17 cellular contexts compared by ENCODE assay signal in the genomic region with DNA sequence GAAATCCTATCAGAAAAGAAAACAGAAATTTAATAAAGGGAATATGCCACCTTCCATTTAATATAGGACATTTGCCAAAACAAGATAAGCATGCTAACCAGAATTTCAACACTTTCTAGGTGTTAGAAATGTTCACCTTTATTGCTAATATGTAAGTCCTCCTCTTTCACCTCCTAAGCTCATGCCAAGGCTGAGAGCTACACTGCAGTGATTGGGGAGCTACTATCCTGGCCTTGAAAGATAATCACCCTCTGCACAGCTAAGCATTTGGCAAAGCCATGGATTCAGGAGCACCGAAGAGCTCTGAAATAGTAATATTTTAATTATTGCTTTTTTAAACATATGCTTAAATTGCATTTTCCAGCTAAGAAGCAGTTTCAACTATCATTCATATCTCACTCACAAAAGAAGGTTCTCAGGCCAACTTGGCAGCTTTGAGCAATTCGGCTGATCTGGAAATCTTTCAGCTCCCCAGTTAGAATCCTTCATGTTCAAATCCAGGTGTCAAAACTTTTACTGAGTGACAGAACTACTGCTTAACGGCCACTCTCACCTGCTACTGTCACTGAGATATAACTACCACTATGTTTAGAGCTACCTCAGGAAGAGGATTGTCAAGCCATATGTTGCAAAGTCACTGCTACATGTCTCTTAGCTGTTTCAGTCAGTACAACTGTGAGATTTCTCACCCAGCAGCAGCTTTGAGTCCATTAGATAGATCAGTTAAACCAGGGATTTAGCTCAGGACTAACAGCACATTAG.
DNase-seq lines count a peak whose midpoint lies in the region; ATAC-seq and TF ChIP-seq lines count a peak whose summit lies in the region.
"Had no signal": no experiment of that assay in that cellular context is flagged by ENCODE, and none has a peak within 500 bp of the region (broad histone marks: within the 10 kb centered on the region; RNA-seq: fewer than 3 reads in every experiment).

No MANE protein-coding gene starts in this region.

- no peak for TF ChIP-seq CTCF in heart right ventricle (IDR thresholded peaks at IDR 0.05)

- H3K4me3 ChIP-seq in heart right ventricle (no peak overlapping the region), right cardiac atrium (ENCODE audit: low read length) (no peak overlapping the region)
- H3K4me3 ChIP-seq: A549, BLaER1 had no signal

- in situ Hi-C loops in ACHN (cut with HindIII; ENCODE audit: low pct_ligation_motif_present, low pct_unique_long_range_greater_than_20kb, low sequenced_read_pairs) = no loop called here

- intact Hi-C loops in Right ventricle myocardium inferior (cut with DNase I) = no loop called here
- intact Hi-C loops in cardiac septum (cut with DNase I) = loop anchor here (5.0 kb wide), 2 partner anchors 95 to 225 kb away; no protein-coding TSS in a partner anchor
- intact Hi-C loops in heart right ventricle (cut with DNase I) = loop anchor here in 1 of 10 donors (10.0 kb wide), 1 partner anchor 343 kb away; no protein-coding TSS in a partner anchor
- intact Hi-C loops in right cardiac atrium (cut with DNase I) = no loop called here

- DNase-seq in Right ventricle myocardium inferior (ENCODE audit: missing footprints) = no peak
- DNase-seq in cardiac septum (ENCODE audit: low spot score) = no peak
- DNase-seq in heart right ventricle = no peak
- DNase-seq in right cardiac atrium = no peak
- DNase-seq in NCI-H2107 (lab: John Stamatoyannopoulos, UW) = no peak
- DNase-seq in ureter (ENCODE audit: low spot score) = no peak
- no peak for DNase-seq in ACHN
- DNase-seq: Calu3; CD8-positive, alpha-beta T cell; DMS79 treated with DMSO at 0.1 percent for 48 hours; GF-D8; GOT3; H9 had no signal

- WGBS in heart right ventricle, 2 donors = 21 to 25% methylated on average over 3 of the region's 3 CpGs
- 25% methylated on average over 3 of the region's 3 CpGs for WGBS in right cardiac atrium

- H3K4me1 ChIP-seq in heart right ventricle (peaks cover 3 to 36% (median 14%) of the 10 kb centered on the region in 9 donors), right cardiac atrium (ENCODE audit: control insufficient read depth, insufficient read depth, low read length) (no peaks in the 10 kb centered on the region)
- H3K4me1 ChIP-seq: A549, BLaER1 had no signal

- H3K27ac ChIP-seq in heart right ventricle (peak overlapping the region in 9 of 10 donors; percentile 3 to 83 (median 78)), right cardiac atrium (ENCODE audit: low read length) (peak overlapping the region; percentile 64)
- H3K27ac ChIP-seq: 22Rv1, A549, BLaER1 had no signal

- H3K9me3 ChIP-seq in heart right ventricle (no peaks in the 10 kb centered on the region), right cardiac atrium (ENCODE audit: control insufficient read depth, low read length) (no peaks in the 10 kb centered on the region)
- H3K9me3 ChIP-seq: A549, BLaER1 had no signal

- H3K36me3 ChIP-seq in heart right ventricle = no peaks in the 10 kb centered on the region
- H3K36me3 ChIP-seq: BLaER1 had no signal

- H3K27me3 ChIP-seq in heart right ventricle (no peaks in the 10 kb centered on the region), right cardiac atrium (ENCODE audit: control insufficient read depth, insufficient read depth) (no peaks in the 10 kb centered on the region)
- H3K27me3 ChIP-seq: BLaER1 had no signal

- ATAC-seq in Right ventricle myocardium inferior (peak; percentile 74), heart right ventricle (peak in 2 of 8 donors; percentile 45 to 64), right cardiac atrium (peak in 1 of 2 donors; percentile 45)
- ATAC-seq: A549; CD8-positive, alpha-beta T cell; HepG2 had no signal
